Comparison of ENCODE assay signal across 26 cellular contexts in the genomic region with DNA sequence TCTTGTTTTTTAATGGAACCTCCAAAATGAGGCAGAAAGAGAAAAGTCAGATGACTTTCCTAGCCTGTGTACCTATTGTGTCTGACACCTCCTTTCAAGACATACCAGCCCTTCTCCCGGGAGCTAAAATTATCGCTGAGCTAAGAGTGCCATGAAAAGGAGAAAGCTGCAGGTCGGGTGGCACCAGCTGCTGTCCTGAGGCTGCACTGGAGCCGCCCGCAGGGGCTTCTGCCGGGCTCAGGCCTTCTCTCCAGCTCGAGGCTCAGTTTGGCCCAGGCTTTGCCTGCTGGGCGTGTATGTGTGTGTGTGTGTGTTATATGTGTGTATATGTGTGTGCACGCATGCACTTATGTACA. TPM values are rescaled to one million over a fixed set of nuclear protein-coding genes. Genes with fewer than 3 reads are reported as not detected.
DNase-seq lines count a peak whose midpoint lies in the region; ATAC-seq, FAIRE-seq and TF ChIP-seq lines count a peak whose summit lies in the region.
"Had no signal": no experiment of that assay in that cellular context is flagged by ENCODE, and none has a peak within 500 bp of the region (broad histone marks: within the 10 kb centered on the region; RNA-seq: fewer than 3 reads in every experiment).

No MANE protein-coding gene starts in this region.

- no peak for TF ChIP-seq EP300 in H1 (IDR thresholded peaks at IDR 0.05; ENCODE audit: borderline replicate concordance in 1 of 2, low read depth in 2 of 2, low read length in 2 of 2)

- no peak overlapping the region for H2BK120ac ChIP-seq in H1 (replicated peaks; ENCODE audit: low read depth, low read length)

- no peaks in the 10 kb centered on the region for H3K4me1 Mint-ChIP-seq in activated CD4-positive, alpha-beta memory T cell treated with anti-CD3 and anti-CD28 coated beads, Interleukin-2, amount 10 ng/mL, durations not matched to agents 7 days and 5 days
- no peaks in the 10 kb centered on the region for H3K4me1 Mint-ChIP-seq in activated CD4-positive, alpha-beta memory T cell treated with anti-CD3 and anti-CD28 coated beads for 36 hours (ENCODE audit: low read depth)
- H3K4me1 Mint-ChIP-seq in activated CD4-positive, alpha-beta T cell treated with anti-CD3 and anti-CD28 coated beads for 36 hours: no peaks in the 10 kb centered on the region
- H3K4me1 Mint-ChIP-seq: CD8-positive, alpha-beta memory T cell had no signal

- no peak overlapping the region for H4K91ac ChIP-seq in H1 (replicated peaks; ENCODE audit: insufficient read length, low read length)

- H3K36me3 ChIP-seq in OCI-LY1 (ENCODE audit: insufficient read depth, low read length) (peaks cover 70% of the 10 kb centered on the region; the same call in 1 of the 2 replicates), H1 (ENCODE audit: control insufficient read depth in 2 of 4, insufficient read depth in 4 of 4, low read length in 3 of 4) (peaks cover 0 to 6% (median 0%) of the 10 kb centered on the region in 4 experiments; a peak in 1 of 8 replicates), skeletal muscle tissue (ENCODE audit: control insufficient read depth in 3 of 3, insufficient read depth in 3 of 3, low read length in 3 of 3) (peaks cover 31 to 40% (median 33%) of the 10 kb centered on the region in 3 donors)

- no peak overlapping the region for H3K14ac ChIP-seq in H1 (ENCODE audit: insufficient read length)

- peak overlapping the region; percentile 35 for H3K27ac Mint-ChIP-seq in activated CD4-positive, alpha-beta memory T cell treated with anti-CD3 and anti-CD28 coated beads, Interleukin-2, amount 10 ng/mL, durations not matched to agents 7 days and 5 days
- no peak overlapping the region for H3K27ac Mint-ChIP-seq in activated CD4-positive, alpha-beta memory T cell treated with anti-CD3 and anti-CD28 coated beads for 36 hours
- H3K27ac Mint-ChIP-seq in activated CD4-positive, alpha-beta T cell treated with anti-CD3 and anti-CD28 coated beads for 36 hours: no peak overlapping the region
- H3K27ac Mint-ChIP-seq: activated T-cell treated with anti-CD3 and anti-CD28 coated beads, Interleukin-2, amount 50 U/mL, for 72 hours had no signal

- no peak for TF ChIP-seq POLR2A in H1 (IDR thresholded peaks at IDR 0.05; ENCODE audit: control extremely low read depth in 1 of 2, low read depth in 2 of 2, low read length in 2 of 2)

- POLR2A ChIA-PET in activated CD4-positive, alpha-beta memory T cell treated with anti-CD3 and anti-CD28 coated beads, Interleukin-2, amount 10 ng/mL, durations not matched to agents 7 days and 5 days (lab: Charles Lee): no interaction called here
- POLR2A ChIA-PET in activated CD4-positive, alpha-beta memory T cell treated with anti-CD3 and anti-CD28 coated beads for 36 hours (lab: Charles Lee): no interaction called here
- POLR2A ChIA-PET in H1 (lab: Charles Lee; ENCODE audit: partially characterized antibody): interaction anchor here (1.3 to 2.1 kb wide), 3 partner anchors 9 to 23 kb away, joined by 3 to 7 read pairs (median 6); no protein-coding TSS in a partner anchor
- POLR2A ChIA-PET in activated CD4-positive, alpha-beta T cell treated with anti-CD3 and anti-CD28 coated beads for 36 hours (lab: Charles Lee): interaction anchor here (0.6 kb wide), 1 partner anchor 43 kb away, joined by 3 read pairs; no protein-coding TSS in a partner anchor

- no peak overlapping the region for H3K9ac ChIP-seq in OCI-LY1 (ENCODE audit: low read length)
- no peak overlapping the region for H3K9ac ChIP-seq in H1 (replicated peaks in 1 of 4; ENCODE audit: extremely low read depth in 1 of 4, low read depth in 3 of 4, low read length in 3 of 4)
- peak overlapping the region; percentile 45 to 66 (median 54) for H3K9ac ChIP-seq in skeletal muscle tissue (ENCODE audit: low read depth in 1 of 3, low read length in 3 of 3)
- H3K9ac ChIP-seq: KMS-11 had no signal

- DNase-seq in activated CD4-positive, alpha-beta memory T cell treated with anti-CD3 and anti-CD28 coated beads, Interleukin-2, amount 10 ng/mL, durations not matched to agents 7 days and 5 days: no peak
- no peak for DNase-seq in activated CD4-positive, alpha-beta memory T cell treated with anti-CD3 and anti-CD28 coated beads for 36 hours
- DNase-seq in H1 (ENCODE audit: low read depth in 1 of 2, low spot score in 2 of 2) (no peak), COLO829 (ENCODE audit: low spot score) (no peak), COR-L47 (lab: John Stamatoyannopoulos, UW) (no peak)
- no peak for DNase-seq in activated CD4-positive, alpha-beta T cell treated with anti-CD3 and anti-CD28 coated beads for 36 hours
- DNase-seq: activated CD4-positive, CD25-positive, alpha-beta regulatory T cell treated with anti-CD3 and anti-CD28 coated beads, Interleukin-2, amount 50 U/mL, for 72 hours; activated naive CD4-positive, alpha-beta T cell treated with anti-CD3 and anti-CD28 coated beads, Interleukin-2, amount 10 ng/mL, durations not matched to agents 7 days and 5 days; activated T-cell treated with anti-CD3 and anti-CD28 coated beads, Interleukin-2, amount 50 U/mL, for 72 hours; CD8-positive, alpha-beta memory T cell; GDM1; GOT3; heart left ventricle; NCI-H1436 treated with DMSO at 0.1 percent for 48 hours; NCI-H510A treated with DMSO at 0.1 percent for 48 hours; occipital lobe; PC-9; SHP77 treated with DMSO at 0.1 percent for 48 hours; stimulated activated naive CD4-positive, alpha-beta T cell; thyroid gland had no signal

- no peak overlapping the region for H4K5ac ChIP-seq in H1 (ENCODE audit: insufficient read length, low read depth, low read length)

- H4K20me1 ChIP-seq in OCI-LY1 (ENCODE audit: insufficient read depth, low read length) (no peaks in the 10 kb centered on the region), H1 (replicated peaks in 1 of 2; ENCODE audit: control insufficient read depth in 1 of 2, insufficient read depth in 2 of 2, low read length in 2 of 2) (peaks cover 0 to 4% of the 10 kb centered on the region in 2 experiments)

- H3K18ac ChIP-seq in H1 (ENCODE audit: extremely low read depth, low read length): no peak overlapping the region

- H2AFZ ChIP-seq in OCI-LY1 (ENCODE audit: low read length) (no peak overlapping the region), H1 (ENCODE audit: low read length) (no peak overlapping the region)
- H2AFZ ChIP-seq: PC-9 had no signal

- peak overlapping the region; percentile 34 for H3K27ac ChIP-seq in OCI-LY1 (ENCODE audit: low read depth, low read length, poor library complexity, severe bottlenecking)
- no peak overlapping the region for H3K27ac ChIP-seq in H1 (ENCODE audit: low read depth, low read length)
- H3K27ac ChIP-seq in skeletal muscle tissue (ENCODE audit: low read depth, low read length): peak overlapping the region; percentile 83
- H3K27ac ChIP-seq: 22Rv1, heart left ventricle, KMS-11, PC-9, thyroid gland had no signal

- H3K4me2 ChIP-seq in OCI-LY1 (ENCODE audit: low read length) (no peak overlapping the region), H1 (ENCODE audit: insufficient read depth in 1 of 2, low read depth in 2 of 2, low read length in 2 of 2) (no peak overlapping the region)
- H3K4me2 ChIP-seq: KMS-11, PC-9 had no signal

- intact Hi-C loops in activated CD4-positive, alpha-beta memory T cell treated with anti-CD3 and anti-CD28 coated beads for 36 hours (cut with micrococcal nuclease): no loop called here
- intact Hi-C loops in activated CD4-positive, alpha-beta T cell treated with anti-CD3 and anti-CD28 coated beads for 36 hours (cut with DNase I, micrococcal nuclease): no loop called here

- 86% methylated on average over 9 of the region's 9 CpGs; no CpG with 5 or more reads in 1 of the 2 experiments for WGBS in H1 (ENCODE audit: extremely low coverage in 1 of 2, insufficient coverage in 1 of 2, insufficient read length in 1 of 2, insufficient replicate concordance in 2 of 2, low coverage in 1 of 2, low lambda C conversion rate in 2 of 2, missing lambda C conversion rate in 1 of 2), 2 experiments

- H3K79me2 ChIP-seq in OCI-LY1 (ENCODE audit: insufficient read depth, low read length): no peaks in the 10 kb centered on the region
- no peaks in the 10 kb centered on the region for H3K79me2 ChIP-seq in H1 (ENCODE audit: control insufficient read depth in 1 of 2, insufficient read depth in 2 of 2, low read length in 2 of 2)

- no peaks in the 10 kb centered on the region for H3F3A ChIP-seq in OCI-LY1 (ENCODE audit: insufficient read depth, low read length)

- H3K4me3 ChIP-seq in OCI-LY1 (ENCODE audit: low read depth, low read length, poor library complexity, severe bottlenecking) (no peak overlapping the region), H1 (ENCODE audit: extremely low read depth in 1 of 4, insufficient read depth in 2 of 4, low read depth in 3 of 4, low read length in 4 of 4) (no peak overlapping the region), skeletal muscle tissue (ENCODE audit: low read length in 3 of 3) (no peak overlapping the region)
- H3K4me3 ChIP-seq: heart left ventricle, PC-9, thyroid gland had no signal

- no peak for FAIRE-seq in H1 (lab: Jason Lieb, UNC)
- FAIRE-seq: GM18507 had no signal

- H3K27me3 ChIP-seq in OCI-LY1 (ENCODE audit: insufficient read depth, low read length) (no peaks in the 10 kb centered on the region), H1 (replicated peaks in 1 of 4; ENCODE audit: control insufficient read depth in 3 of 4, extremely low read depth in 1 of 4, insufficient read depth in 3 of 4, low read length in 3 of 4) (no peaks in the 10 kb centered on the region), skeletal muscle tissue (ENCODE audit: control insufficient read depth in 3 of 3, insufficient read depth in 3 of 3, low read length in 3 of 3) (no peaks in the 10 kb centered on the region)
- H3K27me3 ChIP-seq: heart left ventricle, thyroid gland had no signal

- no peak overlapping the region for H3K4me3 Mint-ChIP-seq in activated CD4-positive, alpha-beta memory T cell treated with anti-CD3 and anti-CD28 coated beads, Interleukin-2, amount 10 ng/mL, durations not matched to agents 7 days and 5 days
- H3K4me3 Mint-ChIP-seq in activated CD4-positive, alpha-beta memory T cell treated with anti-CD3 and anti-CD28 coated beads for 36 hours: no peak overlapping the region
- H3K4me3 Mint-ChIP-seq in activated CD4-positive, alpha-beta T cell treated with anti-CD3 and anti-CD28 coated beads for 36 hours: no peak overlapping the region
- H3K4me3 Mint-ChIP-seq: activated naive CD4-positive, alpha-beta T cell treated with anti-CD3 and anti-CD28 coated beads, Interleukin-2, amount 10 ng/mL, durations not matched to agents 7 days and 5 days; activated T-cell treated with anti-CD3 and anti-CD28 coated beads, Interleukin-2, amount 50 U/mL, for 72 hours; CD8-positive, alpha-beta memory T cell had no signal

- H2BK12ac ChIP-seq in H1 (ENCODE audit: low read depth, low read length): no peak overlapping the region

- no peak overlapping the region for H3K56ac ChIP-seq in H1 (replicated peaks; ENCODE audit: insufficient read length, low read depth, low read length)

- H3K79me1 ChIP-seq in H1 (ENCODE audit: low read depth, low read length): no peaks in the 10 kb centered on the region

- TF ChIP-seq CTCF in OCI-LY1 (IDR thresholded peaks at IDR 0.05; ENCODE audit: low read length) (no peak), H1 (IDR thresholded peaks at IDR 0.05; ENCODE audit: control extremely low read depth in 1 of 3, insufficient read depth in 1 of 3, low read depth in 1 of 3, low read length in 3 of 3) (no peak)

- H3K4me1 ChIP-seq in OCI-LY1 (ENCODE audit: insufficient read depth, low read length, severe bottlenecking): peaks cover 15% of the 10 kb centered on the region
- H3K4me1 ChIP-seq in H1 (replicated peaks in 1 of 4; ENCODE audit: control insufficient read depth in 3 of 4, insufficient read depth in 4 of 4, low read length in 3 of 4): no peaks in the 10 kb centered on the region
- H3K4me1 ChIP-seq in skeletal muscle tissue (ENCODE audit: control insufficient read depth in 3 of 3, insufficient read depth in 3 of 3, low read length in 3 of 3): peaks cover 12 to 21% (median 19%) of the 10 kb centered on the region in 3 donors

- no peaks in the 10 kb centered on the region for H3K9me3 Mint-ChIP-seq in activated CD4-positive, alpha-beta memory T cell treated with anti-CD3 and anti-CD28 coated beads, Interleukin-2, amount 10 ng/mL, durations not matched to agents 7 days and 5 days
- H3K9me3 Mint-ChIP-seq in activated CD4-positive, alpha-beta memory T cell treated with anti-CD3 and anti-CD28 coated beads for 36 hours: no peaks in the 10 kb centered on the region
- H3K9me3 Mint-ChIP-seq in activated CD4-positive, alpha-beta T cell treated with anti-CD3 and anti-CD28 coated beads for 36 hours (ENCODE audit: low read depth): no peaks in the 10 kb centered on the region
- H3K9me3 Mint-ChIP-seq: activated naive CD4-positive, alpha-beta T cell treated with anti-CD3 and anti-CD28 coated beads, Interleukin-2, amount 10 ng/mL, durations not matched to agents 7 days and 5 days; activated T-cell treated with anti-CD3 and anti-CD28 coated beads, Interleukin-2, amount 50 U/mL, for 72 hours; CD8-positive, alpha-beta memory T cell had no signal

- H4K8ac ChIP-seq in H1 (ENCODE audit: extremely low read depth, insufficient read depth, low read length): no peak overlapping the region

- no peak for ATAC-seq in activated CD4-positive, alpha-beta T cell treated with anti-CD3 and anti-CD28 coated beads for 36 hours
- ATAC-seq: activated T-cell treated with anti-CD3 and anti-CD28 coated beads, Interleukin-2, amount 50 U/mL, for 72 hours; heart left ventricle had no signal

- H3K36me3 Mint-ChIP-seq in activated CD4-positive, alpha-beta memory T cell treated with anti-CD3 and anti-CD28 coated beads, Interleukin-2, amount 10 ng/mL, durations not matched to agents 7 days and 5 days (ENCODE audit: low read depth): peaks cover 16% of the 10 kb centered on the region
- H3K36me3 Mint-ChIP-seq in activated CD4-positive, alpha-beta memory T cell treated with anti-CD3 and anti-CD28 coated beads for 36 hours: peaks cover 30% of the 10 kb centered on the region
- peaks cover 7% of the 10 kb centered on the region for H3K36me3 Mint-ChIP-seq in activated CD4-positive, alpha-beta T cell treated with anti-CD3 and anti-CD28 coated beads for 36 hours (ENCODE audit: low read depth)

- H3K23ac ChIP-seq in H1 (ENCODE audit: insufficient read length): no peak overlapping the region

- no peak for TF ChIP-seq RAD21 in H1 (IDR thresholded peaks at IDR 0.05 in 1 of 2, conservative IDR thresholded peaks at IDR 0.05 in 1 of 2; ENCODE audit: low read depth in 2 of 2, low read length in 2 of 2)

- CTCF ChIA-PET in activated CD4-positive, alpha-beta memory T cell treated with anti-CD3 and anti-CD28 coated beads, Interleukin-2, amount 10 ng/mL, durations not matched to agents 7 days and 5 days (lab: Charles Lee): interaction anchor here (1.0 to 1.8 kb wide), 2 partner anchors 18 to 145 kb away, joined by 4 to 5 read pairs; no protein-coding TSS in a partner anchor
- CTCF ChIA-PET in activated CD4-positive, alpha-beta memory T cell treated with anti-CD3 and anti-CD28 coated beads for 36 hours (lab: Charles Lee): interaction anchor here (1.6 to 2.0 kb wide), 2 partner anchors 17 to 19 kb away, joined by 3 to 6 read pairs; no protein-coding TSS in a partner anchor
- CTCF ChIA-PET in H1 (lab: Charles Lee; ENCODE audit: partially characterized antibody): interaction anchor here (1.1 to 12.4 kb wide), 7 partner anchors 10 to 107 kb away, joined by 3 to 123 read pairs (median 7); no protein-coding TSS in a partner anchor
- CTCF ChIA-PET in activated CD4-positive, alpha-beta T cell treated with anti-CD3 and anti-CD28 coated beads for 36 hours (lab: Charles Lee): interaction anchor here (0.9 to 1.5 kb wide), 3 partner anchors 13 to 19 kb away, joined by 4 to 7 read pairs (median 5); no protein-coding TSS in a partner anchor

- H2BK5ac ChIP-seq in H1 (ENCODE audit: low read depth, low read length): no peak overlapping the region

- H3K23me2 ChIP-seq in H1 (ENCODE audit: low read depth, low read length): no peaks in the 10 kb centered on the region

- 0 out of 2 replicates have a peak overlapping the region, but pooled peaks have one; percentile 29 for H2BK15ac ChIP-seq in H1 (ENCODE audit: low read length)

- H3K4ac ChIP-seq in H1 (replicated peaks; ENCODE audit: insufficient read length, low read depth, low read length): no peak overlapping the region

- no peaks in the 10 kb centered on the region for H3K27me3 Mint-ChIP-seq in activated CD4-positive, alpha-beta memory T cell treated with anti-CD3 and anti-CD28 coated beads, Interleukin-2, amount 10 ng/mL, durations not matched to agents 7 days and 5 days
- no peaks in the 10 kb centered on the region for H3K27me3 Mint-ChIP-seq in activated CD4-positive, alpha-beta memory T cell treated with anti-CD3 and anti-CD28 coated beads for 36 hours
- no peaks in the 10 kb centered on the region for H3K27me3 Mint-ChIP-seq in activated CD4-positive, alpha-beta T cell treated with anti-CD3 and anti-CD28 coated beads for 36 hours
- H3K27me3 Mint-ChIP-seq: activated naive CD4-positive, alpha-beta T cell treated with anti-CD3 and anti-CD28 coated beads, Interleukin-2, amount 10 ng/mL, durations not matched to agents 7 days and 5 days; CD8-positive, alpha-beta memory T cell had no signal

- no peak overlapping the region for H2BK20ac ChIP-seq in H1 (ENCODE audit: low read length)

- H3K9me3 ChIP-seq in OCI-LY1 (ENCODE audit: low read length) (no peaks in the 10 kb centered on the region), H1 (ENCODE audit: insufficient read depth in 2 of 2, low read depth in 1 of 2, low read length in 1 of 2) (no peaks in the 10 kb centered on the region), skeletal muscle tissue (ENCODE audit: control insufficient read depth in 3 of 3, low read length in 3 of 3) (no peaks in the 10 kb centered on the region)
- H3K9me3 ChIP-seq: heart left ventricle, thyroid gland had no signal

- no peak overlapping the region for H2AK5ac ChIP-seq in H1 (ENCODE audit: low read depth, low read length)

- H3K9me2 ChIP-seq in OCI-LY1 (ENCODE audit: low read depth, low read length): no peaks in the 10 kb centered on the region

RNA-seq across cellular contexts. Expression of a gene that starts 16.7 kb away (rescaled TPM):
- 10 to 100 TPM; 32.8 to 33.9 TPM for total RNA-seq in activated CD4-positive, alpha-beta memory T cell treated with anti-CD3 and anti-CD28 coated beads, Interleukin-2, amount 10 ng/mL, durations not matched to agents 7 days and 5 days
- 10 to 100 TPM; 40.5 to 44.8 TPM for total RNA-seq in activated CD4-positive, alpha-beta memory T cell treated with anti-CD3 and anti-CD28 coated beads for 36 hours
- 41.8 and 42.5 TPM in 2 replicates for total RNA-seq in H1 (2021; fragmentation: NEBNext Ultra II Directional; extraction: Animal tissue kit (Norgen Biotek cat#: 25700))
- polyA plus RNA-seq in H1 (2011; rRNA removed): 17.3 and 28.6 TPM in 2 replicates
- 20.5 TPM for polyA plus RNA-seq in H1 (2011; cell fraction: cytosol; rRNA removed)
- 71.8 TPM for polyA plus RNA-seq in H1 (2011; cell fraction: nucleus; rRNA removed)
- 31.1 to 40.5 TPM (median 38.8 TPM) in 4 replicates for polyA plus RNA-seq in H1 (2012, experiment 1 of 2)
- polyA plus RNA-seq in H1 (2012, experiment 2 of 2): 28.5 TPM
- 25.6 TPM for polyA plus RNA-seq in H1 (2013, experiment 1 of 2)
- polyA plus RNA-seq in H1 (2013, experiment 2 of 2): 23.0 TPM
- polyA minus RNA-seq in H1 (2011; rRNA and poly(A)+ RNA removed): 13.9 and 27.0 TPM in 2 replicates
- polyA minus RNA-seq in H1 (2011; cell fraction: cytosol; rRNA and poly(A)+ RNA removed): 20.8 TPM
- polyA minus RNA-seq in H1 (2011; cell fraction: nucleus; rRNA and poly(A)+ RNA removed): 25.4 TPM
- 9.9 TPM for total RNA-seq in skeletal muscle tissue
- 10 to 100 TPM; 28.2 to 29.4 TPM for total RNA-seq in activated CD4-positive, alpha-beta T cell treated with anti-CD3 and anti-CD28 coated beads for 36 hours

RNA-seq across cellular contexts. Expression of a gene that starts 27.7 kb away (rescaled TPM):
- 100 to 1,000 TPM; 146 to 150 TPM for total RNA-seq in activated CD4-positive, alpha-beta memory T cell treated with anti-CD3 and anti-CD28 coated beads, Interleukin-2, amount 10 ng/mL, durations not matched to agents 7 days and 5 days
- total RNA-seq in activated CD4-positive, alpha-beta memory T cell treated with anti-CD3 and anti-CD28 coated beads for 36 hours: 100 to 1,000 TPM; 118 to 124 TPM
- total RNA-seq in H1 (2021; fragmentation: NEBNext Ultra II Directional; extraction: Animal tissue kit (Norgen Biotek cat#: 25700)): 100 and 106 TPM in 2 replicates
- polyA plus RNA-seq in H1 (2011; rRNA removed): 217 and 306 TPM in 2 replicates
- polyA plus RNA-seq in H1 (2011; cell fraction: cytosol; rRNA removed): 154 TPM
- polyA plus RNA-seq in H1 (2011; cell fraction: nucleus; rRNA removed): 150 TPM
- 83.5 to 116 TPM (median 115 TPM) in 4 replicates for polyA plus RNA-seq in H1 (2012, experiment 1 of 2)
- polyA plus RNA-seq in H1 (2012, experiment 2 of 2): 130 TPM
- polyA plus RNA-seq in H1 (2013, experiment 1 of 2): 89.8 TPM
- 91.6 TPM for polyA plus RNA-seq in H1 (2013, experiment 2 of 2)
- polyA minus RNA-seq in H1 (2011; rRNA and poly(A)+ RNA removed): 110 and 111 TPM in 2 replicates
- polyA minus RNA-seq in H1 (2011; cell fraction: cytosol; rRNA and poly(A)+ RNA removed): 81.3 TPM
- polyA minus RNA-seq in H1 (2011; cell fraction: nucleus; rRNA and poly(A)+ RNA removed): 39.8 TPM
- 33.9 TPM for total RNA-seq in skeletal muscle tissue
- 100 to 1,000 TPM; 114 to 147 TPM for total RNA-seq in activated CD4-positive, alpha-beta T cell treated with anti-CD3 and anti-CD28 coated beads for 36 hours

RNA-seq across cellular contexts. Expression of a gene that starts 37.2 kb away (rescaled TPM):
- 1 to 10 TPM; 1.9 to 2.1 TPM for total RNA-seq in activated CD4-positive, alpha-beta memory T cell treated with anti-CD3 and anti-CD28 coated beads, Interleukin-2, amount 10 ng/mL, durations not matched to agents 7 days and 5 days
- 1 to 10 TPM in 1 of 2 experiments, under 1 TPM in 1; 0.39 to 1.5 TPM for total RNA-seq in activated CD4-positive, alpha-beta memory T cell treated with anti-CD3 and anti-CD28 coated beads for 36 hours
- total RNA-seq in H1 (2021; fragmentation: NEBNext Ultra II Directional; extraction: Animal tissue kit (Norgen Biotek cat#: 25700)): 15.8 and 17.0 TPM in 2 replicates
- 11.6 and 12.5 TPM in 2 replicates for polyA plus RNA-seq in H1 (2011; rRNA removed)
- 5.5 TPM for polyA plus RNA-seq in H1 (2011; cell fraction: cytosol; rRNA removed)
- polyA plus RNA-seq in H1 (2011; cell fraction: nucleus; rRNA removed): 13.1 TPM
- 11.7 to 18.1 TPM (median 16.2 TPM) in 4 replicates for polyA plus RNA-seq in H1 (2012, experiment 1 of 2)
- polyA plus RNA-seq in H1 (2012, experiment 2 of 2): 12.4 TPM
- polyA plus RNA-seq in H1 (2013, experiment 1 of 2): 12.7 TPM
- polyA plus RNA-seq in H1 (2013, experiment 2 of 2): 13.4 TPM
- 8.5 and 9.1 TPM in 2 replicates for polyA minus RNA-seq in H1 (2011; rRNA and poly(A)+ RNA removed)
- polyA minus RNA-seq in H1 (2011; cell fraction: cytosol; rRNA and poly(A)+ RNA removed): 11.6 TPM
- polyA minus RNA-seq in H1 (2011; cell fraction: nucleus; rRNA and poly(A)+ RNA removed): 5.0 TPM
- not detected for total RNA-seq in skeletal muscle tissue
- 1 to 10 TPM; 1.3 to 1.6 TPM for total RNA-seq in activated CD4-positive, alpha-beta T cell treated with anti-CD3 and anti-CD28 coated beads for 36 hours
- total RNA-seq: thyroid gland had no signal
- polyA plus RNA-seq: CD8-positive, alpha-beta memory T cell had no signal

RNA-seq across cellular contexts. Expression of a gene that starts 48.2 kb away (rescaled TPM):
- 10 to 100 TPM; 49.5 to 52.5 TPM for total RNA-seq in activated CD4-positive, alpha-beta memory T cell treated with anti-CD3 and anti-CD28 coated beads, Interleukin-2, amount 10 ng/mL, durations not matched to agents 7 days and 5 days
- total RNA-seq in activated CD4-positive, alpha-beta memory T cell treated with anti-CD3 and anti-CD28 coated beads for 36 hours: 10 to 100 TPM; 63.1 to 65.8 TPM
- total RNA-seq in H1 (2021; fragmentation: NEBNext Ultra II Directional; extraction: Animal tissue kit (Norgen Biotek cat#: 25700)): 70.1 and 75.9 TPM in 2 replicates
- polyA plus RNA-seq in H1 (2011; rRNA removed): 178 and 248 TPM in 2 replicates
- 106 TPM for polyA plus RNA-seq in H1 (2011; cell fraction: cytosol; rRNA removed)
- 184 TPM for polyA plus RNA-seq in H1 (2011; cell fraction: nucleus; rRNA removed)
- 50.7 to 118 TPM (median 101 TPM) in 4 replicates for polyA plus RNA-seq in H1 (2012, experiment 1 of 2)
- polyA plus RNA-seq in H1 (2012, experiment 2 of 2): 274 TPM
- 179 TPM for polyA plus RNA-seq in H1 (2013, experiment 1 of 2)
- 193 TPM for polyA plus RNA-seq in H1 (2013, experiment 2 of 2)
- polyA minus RNA-seq in H1 (2011; rRNA and poly(A)+ RNA removed): 96.9 and 101 TPM in 2 replicates
- polyA minus RNA-seq in H1 (2011; cell fraction: cytosol; rRNA and poly(A)+ RNA removed): 80.4 TPM
- 42.2 TPM for polyA minus RNA-seq in H1 (2011; cell fraction: nucleus; rRNA and poly(A)+ RNA removed)
- total RNA-seq in skeletal muscle tissue: 57.4 TPM
- 10 to 100 TPM; 47.5 to 49.8 TPM for total RNA-seq in activated CD4-positive, alpha-beta T cell treated with anti-CD3 and anti-CD28 coated beads for 36 hours

RNA-seq across cellular contexts. Expression of a gene that starts 50.9 kb away (rescaled TPM):
- total RNA-seq in activated CD4-positive, alpha-beta memory T cell treated with anti-CD3 and anti-CD28 coated beads, Interleukin-2, amount 10 ng/mL, durations not matched to agents 7 days and 5 days: not detected
- not detected for total RNA-seq in activated CD4-positive, alpha-beta memory T cell treated with anti-CD3 and anti-CD28 coated beads for 36 hours
- 2.4 and 3.2 TPM in 2 replicates for total RNA-seq in H1 (2021; fragmentation: NEBNext Ultra II Directional; extraction: Animal tissue kit (Norgen Biotek cat#: 25700))
- polyA plus RNA-seq in H1 (2011; rRNA removed): 3.2 and 4.5 TPM in 2 replicates
- polyA plus RNA-seq in H1 (2011; cell fraction: cytosol; rRNA removed): 2.2 TPM
- 2.4 TPM for polyA plus RNA-seq in H1 (2011; cell fraction: nucleus; rRNA removed)
- 0.87 to 2.5 TPM (median 2.1 TPM) in 4 replicates for polyA plus RNA-seq in H1 (2012, experiment 1 of 2)
- polyA plus RNA-seq in H1 (2012, experiment 2 of 2): 2.3 TPM
- polyA plus RNA-seq in H1 (2013, experiment 1 of 2): 3.7 TPM
- 4.0 TPM for polyA plus RNA-seq in H1 (2013, experiment 2 of 2)
- polyA minus RNA-seq in H1 (2011; rRNA and poly(A)+ RNA removed): 0.56 and 1.3 TPM in 2 replicates
- polyA minus RNA-seq in H1 (2011; cell fraction: cytosol; rRNA and poly(A)+ RNA removed): 1.8 TPM
- 2.8 TPM for polyA minus RNA-seq in H1 (2011; cell fraction: nucleus; rRNA and poly(A)+ RNA removed)
- not detected for total RNA-seq in skeletal muscle tissue
- not detected for total RNA-seq in activated CD4-positive, alpha-beta T cell treated with anti-CD3 and anti-CD28 coated beads for 36 hours
- total RNA-seq: CD8-positive, alpha-beta memory T cell; lung microvascular endothelial cell had no signal
- polyA plus RNA-seq: CD8-positive, alpha-beta memory T cell had no signal

Comparison
In these comparisons a context has a peak if more than half of its experiments do, and no peak if none do; other contexts are left out.
1. H3K9ac ChIP-seq: peak in skeletal muscle tissue (3 of 3); none in OCI-LY1 (single experiment) and H1 (0 of 4).
2. POLR2A ChIA-PET loops: an anchor here in H1 (1.3 to 2.1 kb wide) and activated CD4-positive, alpha-beta T cell treated with anti-CD3 and anti-CD28 coated beads for 36 hours (0.6 kb wide); none called in activated CD4-positive, alpha-beta memory T cell treated with anti-CD3 and anti-CD28 coated beads, Interleukin-2, amount 10 ng/mL, durations not matched to agents 7 days and 5 days and activated CD4-positive, alpha-beta memory T cell treated with anti-CD3 and anti-CD28 coated beads for 36 hours.